9 cellular contexts compared by ENCODE assay signal in the genomic region with DNA sequence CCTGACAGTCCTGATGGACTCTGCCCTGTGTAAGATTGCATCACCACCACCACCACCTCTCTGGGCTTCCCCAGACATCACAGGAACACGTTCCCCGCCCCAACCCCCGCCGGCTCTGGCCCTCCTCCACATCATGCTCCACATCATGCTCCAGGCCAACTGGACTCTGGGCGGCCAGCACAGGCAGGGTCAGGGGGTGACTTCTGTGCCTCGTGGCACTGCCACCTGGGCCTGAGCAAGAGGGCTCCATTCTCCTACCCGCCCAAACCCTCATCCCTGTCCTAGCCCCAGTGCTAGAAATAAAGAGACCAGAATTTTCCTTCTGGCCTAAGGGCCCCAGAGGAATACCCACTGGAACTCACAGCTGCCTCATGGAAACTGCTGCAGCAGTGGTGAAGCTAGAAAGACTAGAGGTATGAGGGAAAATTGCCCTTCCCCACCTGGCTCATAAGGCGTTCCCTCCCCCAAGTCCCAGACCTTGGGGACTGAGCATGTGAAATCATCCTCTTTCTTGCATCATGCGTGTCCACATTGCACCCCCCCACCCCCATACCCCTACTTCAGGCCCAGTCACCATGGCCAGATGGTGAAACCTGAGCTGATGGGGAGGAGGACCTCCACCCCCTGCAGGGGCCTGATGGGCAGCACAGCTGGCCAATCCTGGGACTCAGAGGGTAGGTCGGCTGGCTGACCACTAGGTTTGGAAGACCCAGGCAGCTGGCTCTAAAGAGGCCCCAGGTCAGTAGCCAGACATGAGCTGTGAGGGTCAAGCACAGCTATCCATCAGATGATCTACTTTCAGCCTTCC. TPM values are rescaled to one million over a fixed set of nuclear protein-coding genes. Genes with fewer than 3 reads are reported as not detected.
DNase-seq lines count a peak whose midpoint lies in the region; ATAC-seq, FAIRE-seq and TF ChIP-seq lines count a peak whose summit lies in the region.
"Had no signal": no experiment of that assay in that cellular context is flagged by ENCODE, and none has a peak within 500 bp of the region (broad histone marks: within the 10 kb centered on the region; RNA-seq: fewer than 3 reads in every experiment).

Gene INHBE, plus strand, starts transcription at position 742 of the 808 bp plus-strand sequence. CDS start 230 bp downstream, outside the sequence.

- peak within 1 kb of the TSS; percentile 42 for H3K9ac ChIP-seq in astrocyte (ENCODE audit: low read length)

- H3K4me3 ChIP-seq in astrocyte (ENCODE audit: insufficient read depth, low read depth, low read length) = no peak within 1 kb of the TSS

- peaks cover 44% of the 10 kb centered on the region for H3K4me1 Mint-ChIP-seq in astrocyte (ENCODE audit: low read depth, unreplicated experiment)
- peaks cover 48% of the 10 kb centered on the region for H3K4me1 Mint-ChIP-seq in nephron

- H3K27me3 Mint-ChIP-seq in astrocyte (ENCODE audit: low read depth, unreplicated experiment) = peaks cover 4% of the 10 kb centered on the region
- peaks cover 7% of the 10 kb centered on the region for H3K27me3 Mint-ChIP-seq in nephron (ENCODE audit: low read depth)

- no peaks in the 10 kb centered on the region for H3K36me3 Mint-ChIP-seq in astrocyte (ENCODE audit: low read depth, unreplicated experiment)
- H3K36me3 Mint-ChIP-seq in nephron (ENCODE audit: low read depth) = no peaks in the 10 kb centered on the region

- H3K4me3 Mint-ChIP-seq in astrocyte (ENCODE audit: unreplicated experiment) = peak within 1 kb of the TSS; percentile 86
- peak within 1 kb of the TSS; percentile 5 to 59 (median 40) for H3K4me3 Mint-ChIP-seq in nephron

- no peaks in the 10 kb centered on the region for H3K36me3 ChIP-seq in astrocyte (ENCODE audit: insufficient read depth, low read length)

- H3K9me3 Mint-ChIP-seq in astrocyte (ENCODE audit: unreplicated experiment) (peaks cover 9% of the 10 kb centered on the region), nephron (no peaks in the 10 kb centered on the region)

- no peak within 1 kb of the TSS for H3K27ac ChIP-seq in astrocyte (ENCODE audit: low read depth, low read length)
- H3K27ac ChIP-seq: C4-2B had no signal

- TF ChIP-seq CTCF in astrocyte (IDR thresholded peaks at IDR 0.05; ENCODE audit: insufficient read depth, low read depth, low read length) = no peak
- no peak for TF ChIP-seq CTCF in nephron (IDR thresholded peaks at IDR 0.05; ENCODE audit: unreplicated experiment in 3 of 3)

- peaks cover 24% of the 10 kb centered on the region for H3K4me1 ChIP-seq in astrocyte (ENCODE audit: insufficient read depth, low read length)

- ATAC-seq in GM21367 (IDR thresholded peaks at IDR 0.05; ENCODE audit: unreplicated experiment) = no peak
- ATAC-seq in GM21515 (IDR thresholded peaks at IDR 0.05; ENCODE audit: unreplicated experiment) = no peak

- no peaks in the 10 kb centered on the region for H4K20me1 ChIP-seq in astrocyte (ENCODE audit: insufficient read depth, low read length)

- peak within 1 kb of the TSS; percentile 28 for H3K4me2 ChIP-seq in astrocyte (ENCODE audit: low read length)

- DNase-seq in NCI-H187 (lab: John Stamatoyannopoulos, UW) (peak; percentile 70 to 72), NCI-H187 treated with DMSO at 0.1 percent for 48 hours (lab: John Stamatoyannopoulos, UW) (no peak), NCI-H2029 (lab: John Stamatoyannopoulos, UW) (peak; percentile 57), astrocyte (ENCODE audit: low read depth) (peak; percentile 59), GM12892 (ENCODE audit: insufficient read length) (no peak)

- no peaks in the 10 kb centered on the region for H3K9me3 ChIP-seq in astrocyte (ENCODE audit: insufficient read depth, low read depth, low read length)

- TF ChIP-seq POLR2A in GM12892 (IDR thresholded peaks at IDR 0.05; ENCODE audit: low read depth, low read length) = no peak

- FAIRE-seq in astrocyte (lab: Jason Lieb, UNC) = no peak
- FAIRE-seq in GM12892 (lab: Jason Lieb, UNC) = no peak

- H3K27me3 ChIP-seq in astrocyte (ENCODE audit: insufficient read depth, low read length) = peaks cover 5% of the 10 kb centered on the region

- H3K27ac Mint-ChIP-seq in astrocyte (ENCODE audit: unreplicated experiment) = peak within 1 kb of the TSS; percentile 98
- peak within 1 kb of the TSS; percentile 7 to 34 (median 20) for H3K27ac Mint-ChIP-seq in nephron

- peak within 1 kb of the TSS; percentile 55 for H2AFZ ChIP-seq in astrocyte (ENCODE audit: low read depth, low read length)

- H3K79me2 ChIP-seq in astrocyte (ENCODE audit: insufficient read depth, low read length) = no peaks in the 10 kb centered on the region

RNA-seq across cellular contexts. Expression of gene INHBE, which starts in this region (rescaled TPM):
- total RNA-seq in astrocyte = 24.6 and 37.5 TPM in 2 replicates
- 1.3 TPM for polyA plus RNA-seq in GM12892 (2012; ENCODE audit: missing spikeins)

Comparison
In these comparisons a context has a peak if more than half of its experiments do, and no peak if none do; other contexts are left out.
1. DNase-seq: peak in NCI-H187 (2 of 2), NCI-H2029 (single experiment) and astrocyte (single experiment); none in NCI-H187 treated with DMSO at 0.1 percent for 48 hours (single experiment) and GM12892 (single experiment).